In genomic region chr2:69386789-69387734, GRCh38 we compare ENCODE assay signal across 8 cellular contexts. TPM values are rescaled to one million over a fixed set of nuclear protein-coding genes. Genes with fewer than 3 reads are reported as not detected.
DNase-seq lines count a peak whose midpoint lies in the region; ATAC-seq and TF ChIP-seq lines count a peak whose summit lies in the region.

Gene GFPT1, minus strand, starts transcription at chr2:69387227. Its CDS starts 156 bp downstream, at chr2:69387071.

- 1% methylated on average over 58 to 97 of the region's 97 CpGs for WGBS in testis, 2 donors

- H3K27ac ChIP-seq in osteoblast (ENCODE audit: low read depth, low read length) (peak within 1 kb of the TSS; percentile 79), testis (peak within 1 kb of the TSS; percentile 90 to 96)

- peak within 1 kb of the TSS; percentile 96 to 98 for H3K27ac Mint-ChIP-seq in activated naive CD4-positive, alpha-beta T cell treated with anti-CD3 and anti-CD28 coated beads, Interleukin-2, amount 50 U/mL, for 72 hours

- H3K36me3 Mint-ChIP-seq in activated naive CD4-positive, alpha-beta T cell treated with anti-CD3 and anti-CD28 coated beads, Interleukin-2, amount 50 U/mL, for 72 hours, result peaks cover 0 to 5% of the 10 kb centered on the region in 2 donors

- TF ChIP-seq CTCF in osteoblast (IDR thresholded peaks at IDR 0.05; ENCODE audit: extremely low read depth, low read depth, low read length), result no peak
- TF ChIP-seq CTCF in testis (IDR thresholded peaks at IDR 0.05), result peak in 1 of 3 experiments; percentile 5

- peaks cover 8% of the 10 kb centered on the region for H3K36me3 ChIP-seq in osteoblast (ENCODE audit: insufficient read depth, low read length)
- H3K36me3 ChIP-seq in testis (ENCODE audit: low read depth, missing control alignments), result no peaks in the 10 kb centered on the region

- peaks cover 52% of the 10 kb centered on the region for H3K79me2 ChIP-seq in osteoblast (ENCODE audit: insufficient read depth, low read length)

- H4K20me1 ChIP-seq in osteoblast (ENCODE audit: insufficient read depth, low read length), result peaks cover 25% of the 10 kb centered on the region

- DNase-seq in NCI-H1092 treated with DMSO at 0.1 percent for 48 hours (lab: John Stamatoyannopoulos, UW), result peak; percentile 82
- peak; percentile 64 for DNase-seq in SKM-1 (lab: John Stamatoyannopoulos, UW; ENCODE audit: unreplicated experiment)
- DNase-seq in activated naive CD4-positive, alpha-beta T cell treated with anti-CD3 and anti-CD28 coated beads, Interleukin-2, amount 50 U/mL, for 72 hours (ENCODE audit: low spot score in 2 of 2), result peak; percentile 93 to 94
- no peak for DNase-seq in glomerular endothelial cell (ENCODE audit: extremely low read depth, low read depth, low spot score)
- DNase-seq in osteoblast (ENCODE audit: insufficient read length, low spot score, missing footprints), result peak; percentile 96
- peak; percentile 96 for DNase-seq in testis

- TF ChIP-seq POLR2A in testis (IDR thresholded peaks at IDR 0.05), result peak; percentile 81

- peak; percentile 84 for ATAC-seq in HG02610 (IDR thresholded peaks at IDR 0.05; ENCODE audit: unreplicated experiment)
- peak; percentile 95 to 97 for ATAC-seq in activated naive CD4-positive, alpha-beta T cell treated with anti-CD3 and anti-CD28 coated beads, Interleukin-2, amount 50 U/mL, for 72 hours

- intact Hi-C loops in testis (cut with DNase I; ENCODE audit: low total_unique reads), result no loop called here

- H3K9me3 Mint-ChIP-seq in activated naive CD4-positive, alpha-beta T cell treated with anti-CD3 and anti-CD28 coated beads, Interleukin-2, amount 50 U/mL, for 72 hours, result no peaks in the 10 kb centered on the region

- peak within 1 kb of the TSS; percentile 99 for H3K4me3 ChIP-seq in GM08714 (ENCODE audit: low read length)
- peak within 1 kb of the TSS; percentile 91 for H3K4me3 ChIP-seq in osteoblast (ENCODE audit: insufficient read depth, low read length)
- H3K4me3 ChIP-seq in testis, result peak within 1 kb of the TSS; percentile 96 to 98

- H3K27me3 ChIP-seq in osteoblast (ENCODE audit: insufficient read depth, low read length), result no peaks in the 10 kb centered on the region
- H3K27me3 ChIP-seq in testis, result no peaks in the 10 kb centered on the region

- peak within 1 kb of the TSS; percentile 93 for H3K4me2 ChIP-seq in osteoblast (ENCODE audit: insufficient read depth, low read length)

- peak within 1 kb of the TSS; percentile 80 for H2AFZ ChIP-seq in osteoblast (ENCODE audit: low read length)

- peaks cover 36% of the 10 kb centered on the region for H3K4me1 ChIP-seq in osteoblast (ENCODE audit: insufficient read depth, low read length)
- H3K4me1 ChIP-seq in testis, result peaks cover 11% of the 10 kb centered on the region

- H3K9me3 ChIP-seq in osteoblast (ENCODE audit: low read depth, low read length), result no peaks in the 10 kb centered on the region
- no peaks in the 10 kb centered on the region for H3K9me3 ChIP-seq in testis

RNA-seq across cellular contexts. Expression of gene GFPT1, which starts in this region (rescaled TPM):
- total RNA-seq in activated naive CD4-positive, alpha-beta T cell treated with anti-CD3 and anti-CD28 coated beads, Interleukin-2, amount 50 U/mL, for 72 hours, result 10 to 100 TPM; 25.1 to 57.7 TPM
- total RNA-seq in glomerular endothelial cell (20.4 and 24.9 TPM in 2 replicates), osteoblast (53.9 and 64.4 TPM in 2 replicates), testis (10 to 100 TPM; 25.6 to 33.3 TPM)
- polyA plus RNA-seq in testis (ENCODE audit: insufficient read depth, low read depth, low replicate concordance), result 74.3 TPM
